ENCODE assay signal across 25 cellular contexts in the genomic region with DNA sequence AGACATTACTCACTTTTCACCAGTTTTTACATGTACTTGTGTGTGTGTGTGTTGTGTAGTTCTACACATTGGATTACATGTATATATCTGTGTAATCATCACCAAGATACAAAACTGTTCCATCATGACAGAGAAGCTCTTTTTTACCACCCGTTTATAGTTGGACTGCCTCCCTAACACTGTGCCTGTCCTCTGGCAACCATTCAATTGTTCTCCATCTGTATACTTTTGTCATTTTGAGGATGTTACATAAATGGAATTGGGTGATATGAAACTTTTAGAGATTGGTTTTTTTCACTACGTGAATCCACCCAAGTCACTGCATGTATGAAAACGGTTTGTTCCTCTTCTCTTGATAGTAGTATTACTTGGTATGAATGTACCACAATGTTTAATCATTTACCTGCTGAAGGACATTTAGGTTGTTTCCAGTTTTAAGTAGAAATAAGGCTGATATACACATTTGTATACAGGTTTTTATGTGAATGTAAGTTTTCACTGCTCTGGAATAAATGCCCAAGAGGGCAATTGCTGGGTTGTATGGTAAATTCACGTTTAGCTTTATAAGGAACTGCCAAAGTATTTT.
A peak's percentile ranks its signal among the peaks of the same experiment; 100 is the strongest.
DNase-seq lines count a peak whose midpoint lies in the region; ATAC-seq, FAIRE-seq and TF ChIP-seq lines count a peak whose summit lies in the region.
"Had no signal": no experiment of that assay in that cellular context is flagged by ENCODE, and none has a peak within 500 bp of the region (broad histone marks: within the 10 kb centered on the region; RNA-seq: fewer than 3 reads in every experiment).

No MANE protein-coding gene starts in this region.

- no peaks in the 10 kb centered on the region for H3K9me3 Mint-ChIP-seq in Calu3 (ENCODE audit: low read depth, unreplicated experiment)
- peaks cover 7% of the 10 kb centered on the region for H3K9me3 Mint-ChIP-seq in endothelial cell (ENCODE audit: unreplicated experiment)

- ATAC-seq in HG03135 (IDR thresholded peaks at IDR 0.05; ENCODE audit: unreplicated experiment) (peak; percentile 60), left colon (peak; percentile 31), GM18502 (IDR thresholded peaks at IDR 0.05; ENCODE audit: poor library complexity, unreplicated experiment) (no peak)
- ATAC-seq: K562, PC-3, T-helper 17 cell had no signal

- H3K27me3 ChIP-seq in H7 (ENCODE audit: control insufficient read depth, insufficient read depth, low read length): no peaks in the 10 kb centered on the region
- H3K27me3 ChIP-seq: BLaER1 treated with 17β-estradiol and CSF1 and Interleukin-3, amounts not matched to agents 10 nM and 100 nM; MG63 had no signal

- no peaks in the 10 kb centered on the region for H3K27me3 Mint-ChIP-seq in Calu3 (ENCODE audit: unreplicated experiment)
- H3K27me3 Mint-ChIP-seq in endothelial cell (ENCODE audit: unreplicated experiment): peaks cover 6% of the 10 kb centered on the region
- H3K27me3 Mint-ChIP-seq: CD4-positive, alpha-beta memory T cell; T-helper 17 cell had no signal

- H3K4me3 Mint-ChIP-seq in Calu3 (ENCODE audit: low read depth, unreplicated experiment): no peak overlapping the region
- H3K4me3 Mint-ChIP-seq in endothelial cell (ENCODE audit: unreplicated experiment): no peak overlapping the region
- H3K4me3 Mint-ChIP-seq: CD4-positive, alpha-beta memory T cell; T-helper 17 cell had no signal

- CTCF ChIA-PET in Calu3 (lab: Charles Lee): no interaction called here

- peak; percentile 48 for FAIRE-seq in GM19239 (lab: Jason Lieb, UNC)

- H3K4me1 Mint-ChIP-seq in Calu3 (ENCODE audit: low read depth, unreplicated experiment) (no peaks in the 10 kb centered on the region), endothelial cell (ENCODE audit: unreplicated experiment) (no peaks in the 10 kb centered on the region)
- H3K4me1 Mint-ChIP-seq: CD4-positive, alpha-beta memory T cell had no signal

- BruUV-seq in Calu3 (replicated peaks; lab: Mats Ljungman, UMichigan): no TSS peak

- intact Hi-C loops in left colon (cut with DNase I, micrococcal nuclease) (no loop called here), Calu3 (cut with micrococcal nuclease; ENCODE audit: unreplicated experiment) (no loop called here)

- peak; percentile 28 for DNase-seq in Ammon's horn (ENCODE audit: low spot score)
- DNase-seq in GM19239 (ENCODE audit: insufficient read length, low spot score): no peak
- no peak for DNase-seq in left colon
- no peak for DNase-seq in H7
- DNase-seq in Calu3: no peak
- DNase-seq in endothelial cell (ENCODE audit: low spot score): no peak
- DNase-seq: ACHN; Caco-2; CD4-positive, alpha-beta memory T cell; DND-41; MG63; NCI-H1417 treated with DMSO at 0.1 percent for 48 hours; NCI-H187; NCI-H446 treated with DMSO at 0.1 percent for 48 hours; NCI-H526 treated with DMSO at 0.1 percent for 48 hours; PC-3; SHP77 treated with DMSO at 0.1 percent for 48 hours; SW 1271; T-helper 17 cell had no signal

- no peaks in the 10 kb centered on the region for H3K36me3 ChIP-seq in H7 (replicated peaks; ENCODE audit: control insufficient read depth, insufficient read depth, low read length)
- H3K36me3 ChIP-seq: HAP-1 had no signal

- no peak overlapping the region for H3K4me3 ChIP-seq in H7 (ENCODE audit: insufficient read depth, low read depth, low read length)
- H3K4me3 ChIP-seq: BLaER1 treated with 17β-estradiol and CSF1 and Interleukin-3, amounts not matched to agents 10 nM and 100 nM; HAP-1; K562; MG63; SK-N-MC had no signal

- H3K27ac Mint-ChIP-seq in Calu3 (ENCODE audit: unreplicated experiment) (no peak overlapping the region), endothelial cell (ENCODE audit: unreplicated experiment) (no peak overlapping the region)
- H3K27ac Mint-ChIP-seq: CD4-positive, alpha-beta memory T cell; T-helper 17 cell had no signal

- TF ChIP-seq CTCF in Calu3 (IDR thresholded peaks at IDR 0.05; ENCODE audit: unreplicated experiment) (no peak), endothelial cell (IDR thresholded peaks at IDR 0.05; ENCODE audit: unreplicated experiment) (no peak)

- H3K36me3 Mint-ChIP-seq in Calu3 (ENCODE audit: insufficient read depth, unreplicated experiment): no peaks in the 10 kb centered on the region
- H3K36me3 Mint-ChIP-seq in endothelial cell (ENCODE audit: low read depth, unreplicated experiment): peaks cover 32% of the 10 kb centered on the region
